ENCODE assay signal across 8 cellular contexts in the genomic region with DNA sequence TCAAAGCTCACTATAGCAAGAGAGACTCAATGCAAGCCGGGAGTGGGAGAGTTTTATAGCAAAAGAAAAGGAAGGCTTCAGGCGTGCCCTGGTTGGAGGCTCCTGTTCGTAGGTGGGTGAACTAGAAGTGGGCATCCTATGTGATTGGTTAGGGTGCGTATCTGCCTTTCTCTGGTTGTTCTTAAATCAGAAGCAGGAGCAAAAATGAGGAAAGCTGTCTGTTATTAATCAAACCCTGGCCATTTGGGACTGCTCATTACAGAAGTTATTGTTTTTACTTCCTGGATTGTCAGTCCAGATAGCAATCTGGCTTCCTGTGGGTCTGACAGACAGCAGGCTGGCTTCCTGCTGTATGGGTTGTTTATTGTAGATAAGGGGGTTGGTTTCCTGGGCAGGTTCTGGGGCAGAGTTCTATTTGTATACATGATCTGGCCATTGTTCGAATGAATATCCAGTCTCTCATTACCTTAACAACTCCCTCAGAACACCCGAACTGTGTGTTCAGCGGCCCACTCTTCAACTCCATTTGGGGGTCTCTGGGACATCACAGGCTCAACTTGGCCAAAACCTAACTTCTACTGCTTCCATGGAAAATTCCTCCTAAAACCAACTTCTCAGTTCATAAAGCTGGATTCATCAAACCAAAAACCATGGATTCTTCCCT. TPM values are rescaled to one million over a fixed set of nuclear protein-coding genes. Genes with fewer than 3 reads are reported as not detected.
DNase-seq lines count a peak whose midpoint lies in the region; ATAC-seq and TF ChIP-seq lines count a peak whose summit lies in the region.

No MANE protein-coding gene starts in this region.

- H3K27ac ChIP-seq in endodermal cell (ENCODE audit: low read depth, low read length), result no peak overlapping the region
- peak overlapping the region; percentile 48 for H3K27ac ChIP-seq in parathyroid adenoma

- ATAC-seq in GM19463 (IDR thresholded peaks at IDR 0.05; ENCODE audit: unreplicated experiment), result no peak
- ATAC-seq in GM19397 (IDR thresholded peaks at IDR 0.05; ENCODE audit: unreplicated experiment), result no peak

- peak overlapping the region; percentile 82 for H3K27ac Mint-ChIP-seq in endodermal cell

- H3K4me2 ChIP-seq in parathyroid adenoma (ENCODE audit: low read length), result peak overlapping the region; percentile 91

- peaks cover 4% of the 10 kb centered on the region for H3K79me2 ChIP-seq in parathyroid adenoma

- peaks cover 56% of the 10 kb centered on the region for H3K36me3 Mint-ChIP-seq in endodermal cell (ENCODE audit: low read depth)

- peaks cover 3% of the 10 kb centered on the region for H3K27me3 Mint-ChIP-seq in endodermal cell (ENCODE audit: insufficient read depth)

- no peak overlapping the region for H2AFZ ChIP-seq in parathyroid adenoma

- H3K4me1 ChIP-seq in endodermal cell (ENCODE audit: control insufficient read depth, insufficient read depth, low read length) (no peaks in the 10 kb centered on the region), parathyroid adenoma (peaks cover 10% of the 10 kb centered on the region)

- TF ChIP-seq CTCF in GM06990 (IDR thresholded peaks at IDR 0.05; ENCODE audit: insufficient read depth, low read length, poor library complexity, severe bottlenecking), result no peak
- no peak for TF ChIP-seq CTCF in endodermal cell (conservative IDR thresholded peaks at IDR 0.05)
- TF ChIP-seq CTCF in parathyroid adenoma (IDR thresholded peaks at IDR 0.05), result no peak

- no peaks in the 10 kb centered on the region for H3K27me3 ChIP-seq in GM06990 (replicated peaks; ENCODE audit: control insufficient read depth, insufficient read depth, low read length)
- H3K27me3 ChIP-seq in endodermal cell (ENCODE audit: control insufficient read depth, insufficient read depth, low read length, poor library complexity, severe bottlenecking), result no peaks in the 10 kb centered on the region
- H3K27me3 ChIP-seq in parathyroid adenoma (ENCODE audit: control insufficient read depth, insufficient read depth, low read length), result no peaks in the 10 kb centered on the region

- H3K4me3 Mint-ChIP-seq in endodermal cell, result peak overlapping the region; percentile 85

- H3K9me3 Mint-ChIP-seq in endodermal cell, result peaks cover 86% of the 10 kb centered on the region

- no peak for DNase-seq in GM06990 (ENCODE audit: extremely low read depth, insufficient read length)
- DNase-seq in endodermal cell, result peak; percentile 57
- no peak for DNase-seq in NCI-H2171 (lab: John Stamatoyannopoulos, UW)
- no peak for DNase-seq in midbrain (lab: John Stamatoyannopoulos, UW)

- peaks cover 22% of the 10 kb centered on the region for H3K36me3 ChIP-seq in GM06990 (ENCODE audit: control insufficient read depth, insufficient read depth, low read length)
- peaks cover 49% of the 10 kb centered on the region for H3K36me3 ChIP-seq in endodermal cell (ENCODE audit: control insufficient read depth, insufficient read depth, low read length)
- H3K36me3 ChIP-seq in parathyroid adenoma (ENCODE audit: control insufficient read depth, insufficient read depth, low read length), result peaks cover 4% of the 10 kb centered on the region

- WGBS in endodermal cell (ENCODE audit: insufficient coverage in 1 of 2, insufficient read length in 1 of 2), 2 experiments, result 82 to 94% methylated on average over 5 to 7 of the region's 7 CpGs

- H3K9me3 ChIP-seq in endodermal cell (ENCODE audit: control insufficient read depth, low read length) (peaks cover 69% of the 10 kb centered on the region), parathyroid adenoma (ENCODE audit: control insufficient read depth, low read length) (no peaks in the 10 kb centered on the region)

- H3K4me3 ChIP-seq in GM06990 (replicated peaks; ENCODE audit: low read depth, low read length), result peak overlapping the region; percentile 85; the same call in 1 of the 2 replicates
- H3K4me3 ChIP-seq in endodermal cell (ENCODE audit: low read length), result peak overlapping the region; percentile 99
- peak overlapping the region; percentile 73 for H3K4me3 ChIP-seq in parathyroid adenoma (ENCODE audit: low read depth, low read length)

- H3K9ac ChIP-seq in endodermal cell (ENCODE audit: extremely low read depth, low read length, poor library complexity, severe bottlenecking) (peak overlapping the region; percentile 80), parathyroid adenoma (no peak overlapping the region)

- H3K4me1 Mint-ChIP-seq in endodermal cell, result peaks cover 10% of the 10 kb centered on the region

TF ChIP-seq in PFSK-1, 5 proteins besides CTCF, POLR2A, EP300 and RAD21:
- TF ChIP-seq TAF1 (IDR thresholded peaks at IDR 0.05; ENCODE audit: borderline replicate concordance, insufficient read depth, low read length) (peak; percentile 20; the same call in 1 of the 2 replicates), POLR2AphosphoS5 (IDR thresholded peaks at IDR 0.05; ENCODE audit: low read depth, low read length) (0 out of 2 replicates have a peak, but pooled peaks have one; percentile 53), SIN3A (IDR thresholded peaks at IDR 0.05; ENCODE audit: borderline replicate concordance, insufficient read depth, low read length) (peak; percentile 67; the same call in 1 of the 2 replicates), FOXP2 (optimal IDR thresholded peaks at IDR 0.05; ENCODE audit: borderline replicate concordance, extremely low read depth, extremely low read length, insufficient read depth) (no peak)
- TF ChIP-seq, protein P1, sequence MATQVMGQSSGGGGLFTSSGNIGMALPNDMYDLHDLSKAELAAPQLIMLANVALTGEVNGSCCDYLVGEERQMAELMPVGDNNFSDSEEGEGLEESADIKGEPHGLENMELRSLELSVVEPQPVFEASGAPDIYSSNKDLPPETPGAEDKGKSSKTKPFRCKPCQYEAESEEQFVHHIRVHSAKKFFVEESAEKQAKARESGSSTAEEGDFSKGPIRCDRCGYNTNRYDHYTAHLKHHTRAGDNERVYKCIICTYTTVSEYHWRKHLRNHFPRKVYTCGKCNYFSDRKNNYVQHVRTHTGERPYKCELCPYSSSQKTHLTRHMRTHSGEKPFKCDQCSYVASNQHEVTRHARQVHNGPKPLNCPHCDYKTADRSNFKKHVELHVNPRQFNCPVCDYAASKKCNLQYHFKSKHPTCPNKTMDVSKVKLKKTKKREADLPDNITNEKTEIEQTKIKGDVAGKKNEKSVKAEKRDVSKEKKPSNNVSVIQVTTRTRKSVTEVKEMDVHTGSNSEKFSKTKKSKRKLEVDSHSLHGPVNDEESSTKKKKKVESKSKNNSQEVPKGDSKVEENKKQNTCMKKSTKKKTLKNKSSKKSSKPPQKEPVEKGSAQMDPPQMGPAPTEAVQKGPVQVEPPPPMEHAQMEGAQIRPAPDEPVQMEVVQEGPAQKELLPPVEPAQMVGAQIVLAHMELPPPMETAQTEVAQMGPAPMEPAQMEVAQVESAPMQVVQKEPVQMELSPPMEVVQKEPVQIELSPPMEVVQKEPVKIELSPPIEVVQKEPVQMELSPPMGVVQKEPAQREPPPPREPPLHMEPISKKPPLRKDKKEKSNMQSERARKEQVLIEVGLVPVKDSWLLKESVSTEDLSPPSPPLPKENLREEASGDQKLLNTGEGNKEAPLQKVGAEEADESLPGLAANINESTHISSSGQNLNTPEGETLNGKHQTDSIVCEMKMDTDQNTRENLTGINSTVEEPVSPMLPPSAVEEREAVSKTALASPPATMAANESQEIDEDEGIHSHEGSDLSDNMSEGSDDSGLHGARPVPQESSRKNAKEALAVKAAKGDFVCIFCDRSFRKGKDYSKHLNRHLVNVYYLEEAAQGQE (IDR thresholded peaks at IDR 0.05; ENCODE audit: insufficient read depth in 1 of 2, low read depth in 2 of 2, low read length in 2 of 2), result peak in 1 of 2 experiments; percentile 83; a peak in 2 of 4 replicates

RNA-seq across cellular contexts. Expression of a gene that starts 1.6 kb away (rescaled TPM):
- polyA plus RNA-seq in PFSK-1 (2012; ENCODE audit: insufficient read length, low read depth), result 0.40 TPM
- total RNA-seq in endodermal cell, result 10 to 100 TPM; 30.2 to 32.1 TPM
- polyA plus RNA-seq in endodermal cell (2013, experiment 1 of 2), result 4.6 TPM
- 5.4 TPM for polyA plus RNA-seq in endodermal cell (2013, experiment 2 of 2)

RNA-seq across cellular contexts. Expression of a gene that starts 35.7 kb away (rescaled TPM):
- 1.7 TPM for polyA plus RNA-seq in PFSK-1 (2012; ENCODE audit: insufficient read length, low read depth)
- total RNA-seq in endodermal cell, result 1 to 10 TPM; 4.6 to 6.8 TPM
- polyA plus RNA-seq in endodermal cell (2013, experiment 1 of 2), result 5.4 TPM
- polyA plus RNA-seq in endodermal cell (2013, experiment 2 of 2), result 5.2 TPM

RNA-seq across cellular contexts. Expression of a gene that starts 37.7 kb away (rescaled TPM):
- polyA plus RNA-seq in PFSK-1 (2012; ENCODE audit: insufficient read length, low read depth), result 117 TPM
- total RNA-seq in endodermal cell, result 100 to 1,000 TPM; 115 to 137 TPM
- polyA plus RNA-seq in endodermal cell (2013, experiment 1 of 2), result 101 TPM
- 87.3 TPM for polyA plus RNA-seq in endodermal cell (2013, experiment 2 of 2)
